In the genomic region with DNA sequence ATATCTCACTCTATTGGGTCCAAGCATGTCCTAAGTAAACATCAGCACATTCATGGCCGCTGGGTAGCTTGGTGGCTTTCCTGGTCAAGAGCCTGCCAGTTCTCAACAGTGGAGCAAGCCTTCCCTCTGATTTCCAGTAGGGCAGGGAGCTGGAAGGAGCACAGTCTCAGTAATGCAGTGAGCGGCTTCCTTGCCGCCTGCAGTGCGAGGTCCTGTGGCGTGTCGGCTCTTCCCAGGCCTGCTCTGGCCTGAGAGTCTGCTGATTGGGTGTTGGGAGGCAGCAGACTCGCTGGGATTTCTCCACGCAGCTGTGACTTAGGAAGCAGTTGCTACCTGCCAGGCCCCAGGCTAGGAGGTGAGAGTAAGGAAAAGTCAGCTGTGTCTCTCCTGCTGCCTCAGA, we compare ENCODE assay signal across 24 cellular contexts.
"Had no signal": no experiment of that assay in that cellular context is flagged by ENCODE, and none has a peak within 500 bp of the region (broad histone marks: within the 10 kb centered on the region; RNA-seq: fewer than 3 reads in every experiment).

No MANE protein-coding gene starts in this region.

- ATAC-seq: activated CD8-positive, alpha-beta memory T cell treated with anti-CD3 and anti-CD28 coated beads, Interleukin-2, amount 10 ng/mL, durations not matched to agents 7 days and 5 days; activated naive CD4-positive, alpha-beta T cell treated with anti-CD3 and anti-CD28 coated beads, Interleukin-2, amount 50 U/mL, for 72 hours; activated naive CD8-positive, alpha-beta T cell treated with anti-CD3 and anti-CD28 coated beads, Interleukin-2, amount 50 U/mL, for 24 hours; SK-N-SH treated with all-trans-retinoic acid at 6 μM for 48 hours had no signal

- H3K27ac Mint-ChIP-seq: activated CD8-positive, alpha-beta memory T cell treated with anti-CD3 and anti-CD28 coated beads, Interleukin-2, amount 10 ng/mL, durations not matched to agents 7 days and 5 days; activated naive CD8-positive, alpha-beta T cell treated with anti-CD3 and anti-CD28 coated beads, Interleukin-2, amount 50 U/mL, for 24 hours; activated T-helper 1 cell treated with anti-CD3 and anti-CD28 coated beads, Interleukin-12 subunit alpha, Interleukin-12 subunit beta, Interleukin-2, Interleukin-4 antibody, amounts not matched to agents 30 ng/mL and 10 ng/mL and 1 ng/mL, durations not matched to agents 14 hours and 24 hours and 36 hours had no signal

- H3K27me3 Mint-ChIP-seq: activated CD8-positive, alpha-beta memory T cell treated with anti-CD3 and anti-CD28 coated beads, Interleukin-2, amount 10 ng/mL, durations not matched to agents 7 days and 5 days; activated naive CD8-positive, alpha-beta T cell treated with anti-CD3 and anti-CD28 coated beads, Interleukin-2, amount 50 U/mL, for 24 hours had no signal

- DNase-seq: activated CD4-positive, CD25-positive, alpha-beta regulatory T cell treated with anti-CD3 and anti-CD28 coated beads, Interleukin-2, amount 50 U/mL, for 72 hours; activated CD8-positive, alpha-beta memory T cell treated with anti-CD3 and anti-CD28 coated beads, Interleukin-2, amount 10 ng/mL, durations not matched to agents 7 days and 5 days; activated effector memory CD4-positive, alpha-beta T cell treated with anti-CD3 and anti-CD28 coated beads, Interleukin-2, amount 50 U/mL, for 16 hours; activated naive CD4-positive, alpha-beta T cell treated with Interleukin-2 at 50 U/mL for 16 hours; activated naive CD8-positive, alpha-beta T cell treated with anti-CD3 and anti-CD28 coated beads, Interleukin-2, amount 50 U/mL, for 24 hours; brain microvascular endothelial cell; cerebellar nuclear complex; MG63; MV-4-11; NCI-H1092 treated with DMSO at 0.1 percent for 48 hours; NCI-H1417 treated with DMSO at 0.1 percent for 48 hours; NCI-H1694; NCI-H2029; NCI-H2107; NCI-H2171 treated with DMSO at 0.1 percent for 48 hours; NCI-H446; NCI-H524; Peyer's patch; SHP77; SW 1271 had no signal

- H3K27ac ChIP-seq: brain microvascular endothelial cell, Peyer's patch, SJSA1 had no signal

- H3K27me3 ChIP-seq: brain microvascular endothelial cell, MG63, Peyer's patch, SJSA1 had no signal

- H3K9me3 Mint-ChIP-seq: activated naive CD4-positive, alpha-beta T cell treated with anti-CD3 and anti-CD28 coated beads, Interleukin-2, amount 50 U/mL, for 72 hours; activated naive CD8-positive, alpha-beta T cell treated with anti-CD3 and anti-CD28 coated beads, Interleukin-2, amount 50 U/mL, for 24 hours; activated T-helper 1 cell treated with anti-CD3 and anti-CD28 coated beads, Interleukin-12 subunit alpha, Interleukin-12 subunit beta, Interleukin-2, Interleukin-4 antibody, amounts not matched to agents 30 ng/mL and 10 ng/mL and 1 ng/mL, durations not matched to agents 14 hours and 24 hours and 36 hours had no signal

- H3K4me3 Mint-ChIP-seq: activated CD8-positive, alpha-beta memory T cell treated with anti-CD3 and anti-CD28 coated beads, Interleukin-2, amount 10 ng/mL, durations not matched to agents 7 days and 5 days; activated naive CD8-positive, alpha-beta T cell treated with anti-CD3 and anti-CD28 coated beads, Interleukin-2, amount 50 U/mL, for 24 hours; activated T-helper 1 cell treated with anti-CD3 and anti-CD28 coated beads, Interleukin-12 subunit alpha, Interleukin-12 subunit beta, Interleukin-2, Interleukin-4 antibody, amounts not matched to agents 30 ng/mL and 10 ng/mL and 1 ng/mL, durations not matched to agents 14 hours and 24 hours and 36 hours had no signal

- H3K9me3 ChIP-seq: MG63, Peyer's patch, SJSA1 had no signal

- H3K4me3 ChIP-seq: MG63, Peyer's patch, SJSA1 had no signal

- H3K4me1 ChIP-seq: Peyer's patch, SJSA1 had no signal
